ENCODE assay signal across 9 cellular contexts in genomic region chr3:42094128-42094527, GRCh38. TPM values are rescaled to one million over a fixed set of nuclear protein-coding genes. Genes with fewer than 3 reads are reported as not detected.
DNase-seq lines count a peak whose midpoint lies in the region; ATAC-seq and TF ChIP-seq lines count a peak whose summit lies in the region.
"Had no signal": no experiment of that assay in that cellular context is flagged by ENCODE, and none has a peak within 500 bp of the region (broad histone marks: within the 10 kb centered on the region; RNA-seq: fewer than 3 reads in every experiment).

No MANE protein-coding gene starts in this region.

- in situ Hi-C loops in GM23248 (cut with MboI): no loop called here

- H3K4me1 ChIP-seq in GM23248 (ENCODE audit: insufficient read depth) (peaks cover 76% of the 10 kb centered on the region), Karpas-422 (ENCODE audit: low read length) (peaks cover 51% of the 10 kb centered on the region), spleen (peaks cover 3 to 78% (median 39%) of the 10 kb centered on the region in 6 donors), lower lobe of right lung (peaks cover 28% of the 10 kb centered on the region)

- H3K4me3 ChIP-seq in GM23248: no peak overlapping the region
- no peak overlapping the region for H3K4me3 ChIP-seq in Karpas-422 (ENCODE audit: low read length)
- no peak overlapping the region for H3K4me3 ChIP-seq in spleen
- H3K4me3 ChIP-seq in lower lobe of right lung: no peak overlapping the region

- intact Hi-C loops in spleen (cut with DNase I; ENCODE audit: low total_unique reads) (no loop called here), lower lobe of right lung (cut with DNase I) (no loop called here)

- ATAC-seq in GM18909 (IDR thresholded peaks at IDR 0.05; ENCODE audit: poor library complexity, unreplicated experiment): peak; percentile 70
- no peak for ATAC-seq in lower lobe of right lung
- ATAC-seq: sciatic nerve had no signal

- H3K9me2 ChIP-seq in GM23248 (ENCODE audit: insufficient read depth): no peaks in the 10 kb centered on the region
- H3K9me2 ChIP-seq in Karpas-422 (replicated peaks; ENCODE audit: insufficient read depth, low read length): no peaks in the 10 kb centered on the region

- 0 out of 2 replicates have a peak, but pooled peaks cover 2% of the 10 kb centered on the region for H3K36me3 ChIP-seq in GM23248 (ENCODE audit: low read depth)
- peaks cover 13% of the 10 kb centered on the region; the same call in 1 of the 2 replicates for H3K36me3 ChIP-seq in Karpas-422 (ENCODE audit: insufficient read depth, low read length)
- H3K36me3 ChIP-seq in spleen: peaks cover 0 to 45% (median 0%) of the 10 kb centered on the region in 6 donors
- peaks cover 13% of the 10 kb centered on the region for H3K36me3 ChIP-seq in lower lobe of right lung

- H2AFZ ChIP-seq in GM23248 (no peak overlapping the region), Karpas-422 (ENCODE audit: low read length) (no peak overlapping the region)

- H3K9me3 ChIP-seq in GM23248 (ENCODE audit: low read depth): no peaks in the 10 kb centered on the region
- no peaks in the 10 kb centered on the region for H3K9me3 ChIP-seq in Karpas-422 (ENCODE audit: low read length)
- peaks cover 0 to 9% (median 2%) of the 10 kb centered on the region in 8 donors for H3K9me3 ChIP-seq in spleen
- no peaks in the 10 kb centered on the region for H3K9me3 ChIP-seq in lower lobe of right lung

- TF ChIP-seq CTCF in spleen (IDR thresholded peaks at IDR 0.05 in 8 of 11, conservative IDR thresholded peaks at IDR 0.05 in 3 of 11): no peak
- TF ChIP-seq CTCF in lower lobe of right lung (IDR thresholded peaks at IDR 0.05): no peak

- no peaks in the 10 kb centered on the region for H4K20me1 ChIP-seq in GM23248 (ENCODE audit: insufficient read depth)
- H4K20me1 ChIP-seq in Karpas-422 (ENCODE audit: insufficient read depth, low read depth, low read length): no peaks in the 10 kb centered on the region

- no peak for TF ChIP-seq POLR2A in spleen (IDR thresholded peaks at IDR 0.05)

- peaks cover 56% of the 10 kb centered on the region for H3F3A ChIP-seq in GM23248 (ENCODE audit: insufficient read depth)

- H3K27me3 ChIP-seq in GM23248 (replicated peaks; ENCODE audit: insufficient read depth): no peaks in the 10 kb centered on the region
- H3K27me3 ChIP-seq in Karpas-422 (ENCODE audit: low read length): no peaks in the 10 kb centered on the region
- H3K27me3 ChIP-seq in spleen (replicated peaks in 1 of 7): no peaks in the 10 kb centered on the region
- no peaks in the 10 kb centered on the region for H3K27me3 ChIP-seq in lower lobe of right lung (ENCODE audit: low read depth)

- peak overlapping the region; percentile 41 for H3K4me2 ChIP-seq in GM23248 (ENCODE audit: unreplicated experiment)
- no peak overlapping the region for H3K4me2 ChIP-seq in Karpas-422 (ENCODE audit: low read depth, low read length, poor library complexity, severe bottlenecking)

- WGBS in GM23248 (ENCODE audit: low coverage in 1 of 2, low lambda C conversion rate in 2 of 2, missing lambda C conversion rate in 2 of 2), 2 experiments: 81 to 86% methylated on average over 4 of the region's 4 CpGs
- 69 to 81% (median 70%) methylated on average over 4 of the region's 4 CpGs for WGBS in spleen, 5 donors

- H3K27ac ChIP-seq in GM23248 (peak overlapping the region; percentile 3; the same call in 1 of the 2 replicates), Karpas-422 (ENCODE audit: low read length) (0 out of 2 replicates have a peak overlapping the region, but pooled peaks have one; percentile 5), spleen (peak overlapping the region in 4 of 8 donors; percentile 14 to 48 (median 31)), lower lobe of right lung (no peak overlapping the region)

- DNase-seq in GM23248 (peak; percentile 19), Karpas-422 (no peak), spleen (peak; percentile 53), nucleus accumbens (lab: John Stamatoyannopoulos, UW) (no peak), DMS79 (lab: John Stamatoyannopoulos, UW) (no peak), lower lobe of right lung (no peak)
- DNase-seq: activated CD8-positive, alpha-beta memory T cell treated with anti-CD3 and anti-CD28 coated beads, Interleukin-2, amount 50 U/mL, for 4 hours had no signal

- peaks cover 82% of the 10 kb centered on the region for H3K79me2 ChIP-seq in GM23248 (ENCODE audit: insufficient read depth)
- H3K79me2 ChIP-seq in Karpas-422 (ENCODE audit: low read length): peaks cover 91% of the 10 kb centered on the region

- H3K9ac ChIP-seq in GM23248 (no peak overlapping the region), Karpas-422 (ENCODE audit: low read length) (no peak overlapping the region)

RNA-seq across cellular contexts. Expression of gene TRAK1, which starts 3.0 kb away (rescaled TPM):
- total RNA-seq in GM23248 (2014; rRNA removed; shearing (Covaris generic)): 41.5 and 51.0 TPM in 2 replicates
- polyA plus RNA-seq in GM23248 (2016; fragmentation: Nextera tagmentation; extraction: Ambion mirVana) (13.6 and 13.7 TPM in 2 replicates), spleen (10 to 100 TPM; 15.4 to 20.0 (median 17.1) TPM)
- 72.8 and 115 TPM in 2 replicates for total RNA-seq in Karpas-422 (2014; rRNA removed; shearing (Covaris generic); ENCODE audit: low replicate concordance)
- total RNA-seq in spleen (10 to 100 TPM; 43.5 to 60.0 (median 49.0) TPM), lower lobe of right lung (50.6 TPM)

Comparison
In these comparisons a context has a peak if more than half of its experiments do, and no peak if none do; other contexts are left out.
1. DNase-seq: peak in GM23248 (single experiment) and spleen (single experiment); none in Karpas-422 (single experiment), nucleus accumbens (0 of 56), DMS79 (single experiment) and lower lobe of right lung (single experiment).